ENCODE assay signal across 21 cellular contexts in genomic region chr2:38788306-38788705, GRCh38.
"Had no signal": no experiment of that assay in that cellular context is flagged by ENCODE, and none has a peak within 500 bp of the region (broad histone marks: within the 10 kb centered on the region; RNA-seq: fewer than 3 reads in every experiment).

No MANE protein-coding gene starts in this region.

- DNase-seq: activated B cell treated with CpG ODN at 0.5 μM for 24 hours; activated CD4-positive, alpha-beta T cell treated with anti-CD3 and anti-CD28 coated beads for 4 hours; activated CD4-positive, alpha-beta T cell treated with anti-CD3 and anti-CD28 coated beads, Interleukin-2, amount 50 U/mL, for 48 hours; activated naive CD4-positive, alpha-beta T cell treated with Interleukin-2 at 50 U/mL for 16 hours; activated naive CD8-positive, alpha-beta T cell treated with anti-CD3 and anti-CD28 coated beads for 36 hours; activated T-cell treated with anti-CD3 and anti-CD28 coated beads, Interleukin-2, amount 50 U/mL, for 48 hours; effector CD8-positive, alpha-beta T cell; foreskin keratinocyte; glutamatergic neuron; midbrain; natural killer cell; right lobe of liver; stimulated activated CD4-positive, alpha-beta T cell treated with anti-CD3 and anti-CD28 coated beads, Interleukin-2, amount 100 ng/mL, for 48 hours; stimulated activated CD8-positive, alpha-beta memory T cell treated with anti-CD3 and anti-CD28 coated beads, Interleukin-4, amount 100 ng/mL, for 48 hours; stimulated activated naive B cell treated with anti-CD40 and anti-IgM and Interleukin-4, amounts not matched to agents 10 μg/mL and 1 μg/mL and 100 μg/mL, for 72 hours; transverse colon had no signal

- H2AFZ ChIP-seq: hepatocyte, parathyroid adenoma had no signal

- H3K79me2 ChIP-seq: hepatocyte, parathyroid adenoma had no signal

- H3K36me3 ChIP-seq: cardiac muscle cell, right lobe of liver, transverse colon had no signal

- H3K4me1 ChIP-seq: foreskin keratinocyte, parathyroid adenoma had no signal

- H3K9ac ChIP-seq: parathyroid adenoma had no signal

- H3K27ac ChIP-seq: cardiac muscle cell, foreskin keratinocyte, hepatocyte, parathyroid adenoma, right lobe of liver, transverse colon had no signal

- FAIRE-seq: astrocyte, urothelium cell line had no signal

- H3K4me2 ChIP-seq: hepatocyte had no signal

- H3K4me3 ChIP-seq: cardiac muscle cell, hepatocyte, right lobe of liver, transverse colon had no signal

- H3K27me3 ChIP-seq: cardiac muscle cell, foreskin keratinocyte, hepatocyte, right lobe of liver, transverse colon had no signal

- H3K9me3 ChIP-seq: right lobe of liver, transverse colon had no signal
